20 cellular contexts compared by ENCODE assay signal in genomic region chr2:220857371-220857770, GRCh38.
"Had no signal": no experiment of that assay in that cellular context is flagged by ENCODE, and none has a peak within 500 bp of the region (broad histone marks: within the 10 kb centered on the region; RNA-seq: fewer than 3 reads in every experiment).

No MANE protein-coding gene starts in this region.

- H3K9me3 ChIP-seq: right atrium auricular region, sigmoid colon had no signal

- H3K27me3 Mint-ChIP-seq: stimulated activated naive CD8-positive, alpha-beta T cell treated with anti-CD3 and anti-CD28 coated beads, Interleukin-15, amount 100 ng/mL, for 72 hours had no signal

- H3K36me3 ChIP-seq: right atrium auricular region, sigmoid colon had no signal

- H3K27ac ChIP-seq: coronary artery, dorsolateral prefrontal cortex, right atrium auricular region, sigmoid colon, skin epidermis had no signal

- H3K36me3 Mint-ChIP-seq: mesothelial cell of epicardium; natural killer cell; stimulated activated naive B cell treated with anti-CD40 and anti-IgM and Interleukin-4, amounts not matched to agents 10 μg/mL and 1 μg/mL and 100 μg/mL, for 72 hours had no signal

- H3K4me3 ChIP-seq: coronary artery, dorsolateral prefrontal cortex, right atrium auricular region, sigmoid colon, skin epidermis had no signal

- DNase-seq: dorsolateral prefrontal cortex; effector CD8-positive, alpha-beta T cell; foreskin melanocyte; head of caudate nucleus; hippocampal formation; islet precursor cell; mammary epithelial cell; natural killer cell; sigmoid colon; stimulated activated CD4-positive, alpha-beta T cell treated with anti-CD3 and anti-CD28 coated beads, Interleukin-2, amount 100 ng/mL, for 24 hours; stimulated activated CD4-positive, alpha-beta T cell treated with anti-CD3 and anti-CD28 coated beads, Interleukin-4, amount 100 ng/mL, for 4 hours; stimulated activated naive B cell treated with anti-CD40 and anti-IgM and Interleukin-4, amounts not matched to agents 10 μg/mL and 1 μg/mL and 100 μg/mL, for 72 hours; stimulated activated naive CD8-positive, alpha-beta T cell treated with anti-CD3 and anti-CD28 coated beads, Interleukin-15, amount 100 ng/mL, for 72 hours; trophoblast cell had no signal

- H3K4me1 Mint-ChIP-seq: natural killer cell; stimulated activated naive B cell treated with anti-CD40 and anti-IgM and Interleukin-4, amounts not matched to agents 10 μg/mL and 1 μg/mL and 100 μg/mL, for 72 hours; stimulated activated naive CD8-positive, alpha-beta T cell treated with anti-CD3 and anti-CD28 coated beads, Interleukin-15, amount 100 ng/mL, for 72 hours had no signal

- ATAC-seq: left lobe of liver; natural killer cell; stimulated activated naive B cell treated with anti-CD40 and anti-IgM and Interleukin-4, amounts not matched to agents 10 μg/mL and 1 μg/mL and 100 μg/mL, for 72 hours; stimulated activated naive CD8-positive, alpha-beta T cell treated with anti-CD3 and anti-CD28 coated beads, Interleukin-15, amount 100 ng/mL, for 72 hours had no signal

- H3K9me3 Mint-ChIP-seq: mesothelial cell of epicardium; stimulated activated naive B cell treated with anti-CD40 and anti-IgM and Interleukin-4, amounts not matched to agents 10 μg/mL and 1 μg/mL and 100 μg/mL, for 72 hours; stimulated activated naive CD8-positive, alpha-beta T cell treated with anti-CD3 and anti-CD28 coated beads, Interleukin-15, amount 100 ng/mL, for 72 hours had no signal

- H3K4me3 Mint-ChIP-seq: mesothelial cell of epicardium; natural killer cell; neural crest cell; stimulated activated naive B cell treated with anti-CD40 and anti-IgM and Interleukin-4, amounts not matched to agents 10 μg/mL and 1 μg/mL and 100 μg/mL, for 72 hours; stimulated activated naive CD8-positive, alpha-beta T cell treated with anti-CD3 and anti-CD28 coated beads, Interleukin-15, amount 100 ng/mL, for 72 hours had no signal

- H3K27me3 ChIP-seq: dorsolateral prefrontal cortex, right atrium auricular region, sigmoid colon had no signal

- H3K4me1 ChIP-seq: sigmoid colon had no signal

- H3K27ac Mint-ChIP-seq: mesothelial cell of epicardium; natural killer cell; stimulated activated naive B cell treated with anti-CD40 and anti-IgM and Interleukin-4, amounts not matched to agents 10 μg/mL and 1 μg/mL and 100 μg/mL, for 72 hours; stimulated activated naive CD8-positive, alpha-beta T cell treated with anti-CD3 and anti-CD28 coated beads, Interleukin-15, amount 100 ng/mL, for 72 hours had no signal
